6 cellular contexts compared by ENCODE assay signal in the genomic region with DNA sequence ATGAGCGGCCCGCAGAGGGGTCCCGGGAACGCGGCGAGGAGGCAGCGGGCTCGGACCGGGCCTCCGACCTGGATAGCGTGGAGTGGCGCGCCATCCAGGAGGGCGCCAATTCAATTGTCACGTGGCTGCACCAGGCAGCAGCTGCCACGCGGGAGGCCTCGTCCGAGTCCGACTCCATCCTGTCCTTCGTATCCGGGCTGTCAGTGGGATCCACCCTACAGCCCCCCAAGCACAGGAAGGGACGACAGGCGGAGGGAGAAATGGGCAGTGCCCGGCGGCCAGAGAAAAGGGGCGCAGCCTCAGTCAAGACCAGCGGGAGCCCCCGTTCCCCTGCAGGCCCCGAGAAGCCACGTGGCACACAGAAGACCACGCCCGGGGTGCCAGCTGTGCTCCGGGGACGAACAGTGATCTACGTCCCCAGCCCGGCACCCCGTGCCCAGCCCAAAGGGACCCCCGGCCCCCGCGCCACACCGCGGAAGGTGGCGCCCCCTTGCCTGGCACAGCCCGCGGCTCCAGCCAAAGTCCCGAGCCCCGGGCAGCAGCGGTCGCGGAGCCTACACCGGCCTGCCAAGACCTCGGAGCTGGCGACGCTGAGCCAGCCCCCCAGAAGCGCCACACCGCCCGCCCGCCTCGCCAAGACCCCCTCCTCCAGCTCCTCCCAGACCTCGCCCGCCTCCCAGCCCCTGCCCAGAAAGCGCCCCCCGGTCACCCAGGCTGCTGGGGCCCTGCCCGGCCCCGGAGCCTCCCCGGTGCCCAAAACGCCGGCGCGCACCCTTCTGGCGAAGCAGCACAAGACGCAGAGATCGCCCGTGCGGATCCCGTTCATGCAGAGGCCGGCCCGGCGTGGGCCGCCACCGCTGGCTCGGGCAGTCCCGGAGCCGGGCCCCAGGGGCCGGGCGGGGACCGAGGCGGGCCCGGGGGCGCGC. TPM values are rescaled to one million over a fixed set of nuclear protein-coding genes. Genes with fewer than 3 reads are reported as not detected.
DNase-seq lines count a peak whose midpoint lies in the region; ATAC-seq and TF ChIP-seq lines count a peak whose summit lies in the region.

No MANE protein-coding gene starts in this region.

- dilution Hi-C loops in mammary epithelial cell (cut with HindIII; ENCODE audit: low sequenced_read_pairs): no loop called here

- no peak overlapping the region for H3K9ac ChIP-seq in mammary epithelial cell (ENCODE audit: insufficient read depth, low read length)

- intact Hi-C loops in mammary epithelial cell (cut with micrococcal nuclease): loop anchor here (5.0 kb wide), 1 partner anchor 44 kb away; a partner anchor contains a TSS

- no peak overlapping the region for H2AFZ ChIP-seq in mammary epithelial cell (ENCODE audit: low read depth, low read length)

- ATAC-seq in GM18858 (IDR thresholded peaks at IDR 0.05; ENCODE audit: unreplicated experiment) (no peak), omental fat pad (ENCODE audit: low FRiP score) (no peak), GM21786 (IDR thresholded peaks at IDR 0.05; ENCODE audit: unreplicated experiment) (no peak)

- peak overlapping the region in 1 of 3 experiments; percentile 39 for H3K4me3 ChIP-seq in mammary epithelial cell (replicated peaks in 1 of 3; ENCODE audit: insufficient read depth in 1 of 3, low read depth in 2 of 3, low read length in 3 of 3)

- peaks cover 26% of the 10 kb centered on the region for H3K27me3 ChIP-seq in mammary epithelial cell (ENCODE audit: insufficient read depth, low read length)

- no peaks in the 10 kb centered on the region for H3K36me3 ChIP-seq in mammary epithelial cell (ENCODE audit: insufficient read depth, low read length)

- no peaks in the 10 kb centered on the region for H3K79me2 ChIP-seq in mammary epithelial cell (ENCODE audit: insufficient read depth, low read length)

- TF ChIP-seq CTCF in mammary epithelial cell (conservative IDR thresholded peaks at IDR 0.05 in 1 of 2, IDR thresholded peaks at IDR 0.05 in 1 of 2; ENCODE audit: extremely low read depth in 1 of 2, insufficient read depth in 1 of 2, low read depth in 1 of 2, low read length in 2 of 2) (no peak), omental fat pad (IDR thresholded peaks at IDR 0.05) (no peak)

- no peak overlapping the region for H3K27ac ChIP-seq in mammary epithelial cell (ENCODE audit: insufficient read depth, low read depth, low read length)

- WGBS in mammary epithelial cell (ENCODE audit: low coverage, missing lambda C conversion rate): 0% methylated on average over 1 of the region's 92 CpGs

- CTCF ChIA-PET in mammary epithelial cell (lab: Charles Lee; ENCODE audit: low non-redundant PET): interaction anchor here (0.6 kb wide), 1 partner anchor 153 kb away, joined by 6 read pairs; no protein-coding TSS in a partner anchor

- H3K9me3 ChIP-seq in mammary epithelial cell (replicated peaks; ENCODE audit: insufficient read depth, low read length): no peaks in the 10 kb centered on the region

- DNase-seq in mammary epithelial cell (peak; percentile 50), omental fat pad (ENCODE audit: low spot score) (no peak)
- peak; percentile 53 to 64 for DNase-seq in stimulated activated CD4-positive, alpha-beta T cell treated with anti-CD3 and anti-CD28 coated beads, Interleukin-2, amount 100 ng/mL, for 24 hours

- no peak; the same call in 1 of the 2 replicates for TF ChIP-seq RAD21 in Ishikawa (IDR thresholded peaks at IDR 0.05; ENCODE audit: low read depth)

- no peak for TF ChIP-seq EP300 in Ishikawa (IDR thresholded peaks at IDR 0.05; ENCODE audit: borderline replicate concordance)

- no TSS peak for BruUV-seq in mammary epithelial cell (replicated peaks; lab: Mats Ljungman, UMichigan)

- peak overlapping the region; percentile 76 for H3K4me2 ChIP-seq in mammary epithelial cell (ENCODE audit: insufficient read depth, low read depth, low read length)

- H3K4me1 ChIP-seq in mammary epithelial cell (ENCODE audit: insufficient read depth, low read length): peaks cover 61% of the 10 kb centered on the region

- peaks cover 15% of the 10 kb centered on the region for H4K20me1 ChIP-seq in mammary epithelial cell (ENCODE audit: insufficient read depth, low read length)

- in situ Hi-C loops in mammary epithelial cell (cut with MboI; ENCODE audit: low sequenced_read_pairs in 2 of 2): no loop called here

TF ChIP-seq in Ishikawa, 13 proteins besides CTCF, POLR2A, EP300 and RAD21:
- TF ChIP-seq, protein P1, sequence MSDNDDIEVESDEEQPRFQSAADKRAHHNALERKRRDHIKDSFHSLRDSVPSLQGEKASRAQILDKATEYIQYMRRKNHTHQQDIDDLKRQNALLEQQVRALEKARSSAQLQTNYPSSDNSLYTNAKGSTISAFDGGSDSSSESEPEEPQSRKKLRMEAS (IDR thresholded peaks at IDR 0.05): peak; percentile 72
- TF ChIP-seq, protein P2, sequence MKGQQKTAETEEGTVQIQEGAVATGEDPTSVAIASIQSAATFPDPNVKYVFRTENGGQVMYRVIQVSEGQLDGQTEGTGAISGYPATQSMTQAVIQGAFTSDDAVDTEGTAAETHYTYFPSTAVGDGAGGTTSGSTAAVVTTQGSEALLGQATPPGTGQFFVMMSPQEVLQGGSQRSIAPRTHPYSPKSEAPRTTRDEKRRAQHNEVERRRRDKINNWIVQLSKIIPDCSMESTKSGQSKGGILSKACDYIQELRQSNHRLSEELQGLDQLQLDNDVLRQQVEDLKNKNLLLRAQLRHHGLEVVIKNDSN (IDR thresholded peaks at IDR 0.05): peak; percentile 58; the same call in 1 of the 2 replicates
- TF ChIP-seq YY1 (IDR thresholded peaks at IDR 0.05; ENCODE audit: low read depth) (no peak), ZBTB7A (IDR thresholded peaks at IDR 0.05; ENCODE audit: low read depth) (peak; percentile 61; the same call in 1 of the 2 replicates), NFIC (IDR thresholded peaks at IDR 0.05) (no peak)

RNA-seq across cellular contexts. Expression of a gene that starts 10.5 kb away (rescaled TPM):
- total RNA-seq in mammary epithelial cell (10 to 100 TPM; 25.8 to 41.9 TPM), omental fat pad (10 to 100 TPM; 17.6 to 26.2 (median 20.6) TPM)
- 22.2 TPM for polyA plus RNA-seq in mammary epithelial cell
- polyA minus RNA-seq in mammary epithelial cell: 9.1 TPM

RNA-seq across cellular contexts. Expression of a gene that starts 18.6 kb away (rescaled TPM):
- under 1 TPM; under 0.01 to 0.19 TPM for total RNA-seq in mammary epithelial cell
- polyA plus RNA-seq in mammary epithelial cell: 0.08 TPM
- not detected for polyA minus RNA-seq in mammary epithelial cell
- under 1 TPM in 2 of 4 donors, not detected in 2; 0.12 to 0.19 TPM for total RNA-seq in omental fat pad

RNA-seq across cellular contexts. Expression of a gene that starts 21.6 kb away (rescaled TPM):
- 1 to 10 TPM; 1.0 to 3.5 TPM for total RNA-seq in mammary epithelial cell
- 0.56 TPM for polyA plus RNA-seq in mammary epithelial cell
- polyA minus RNA-seq in mammary epithelial cell: not detected
- 1 to 10 TPM; 1.4 to 2.4 (median 2.2) TPM for total RNA-seq in omental fat pad

RNA-seq across cellular contexts. Expression of a gene that starts 22.4 kb away (rescaled TPM):
- 1 to 10 TPM; 1.7 to 2.4 TPM for total RNA-seq in mammary epithelial cell
- polyA plus RNA-seq in mammary epithelial cell: 1.2 TPM
- polyA minus RNA-seq in mammary epithelial cell: not detected
- total RNA-seq in omental fat pad: 1 to 10 TPM; 1.6 to 4.5 (median 2.8) TPM

RNA-seq across cellular contexts. Expression of a gene that starts 30.3 kb away (rescaled TPM):
- total RNA-seq in mammary epithelial cell: 100 to 1,000 TPM; 318 to 950 TPM
- polyA plus RNA-seq in mammary epithelial cell: 2,121 TPM
- 372 TPM for polyA minus RNA-seq in mammary epithelial cell
- 1,000 to 10,000 TPM; 2,522 to 3,708 (median 2,994) TPM for total RNA-seq in omental fat pad
